Comparison of ENCODE assay signal across 8 cellular contexts in genomic region chr2:50746526-50746925, GRCh38.
DNase-seq lines count a peak whose midpoint lies in the region; ATAC-seq and TF ChIP-seq lines count a peak whose summit lies in the region.

No MANE protein-coding gene starts in this region.

- peak; percentile 78 for ATAC-seq in GM21390 (IDR thresholded peaks at IDR 0.05; ENCODE audit: unreplicated experiment)
- no peak for ATAC-seq in GM19035 (IDR thresholded peaks at IDR 0.05; ENCODE audit: unreplicated experiment)

- POLR2A ChIA-PET in activated CD4-positive, alpha-beta memory T cell treated with anti-CD3 and anti-CD28 coated beads for 36 hours (lab: Charles Lee): no interaction called here

- H3K4me1 Mint-ChIP-seq in activated CD4-positive, alpha-beta memory T cell treated with anti-CD3 and anti-CD28 coated beads for 36 hours (ENCODE audit: low read depth): no peaks in the 10 kb centered on the region

- DNase-seq in DMS53 treated with DMSO at 0.1 percent for 48 hours (lab: John Stamatoyannopoulos, UW; ENCODE audit: unreplicated experiment): peak; percentile 25
- peak; percentile 18 for DNase-seq in NCI-H1694 (lab: John Stamatoyannopoulos, UW)
- peak; percentile 42 for DNase-seq in epithelial cell of esophagus (ENCODE audit: low read depth)
- DNase-seq in NOMO-1 (lab: John Stamatoyannopoulos, UW; ENCODE audit: unreplicated experiment in 2 of 2): no peak
- no peak for DNase-seq in activated CD4-positive, alpha-beta memory T cell treated with anti-CD3 and anti-CD28 coated beads for 36 hours
- no peak for DNase-seq in dedifferentiated amniotic fluid mesenchymal stem cell (ENCODE audit: extremely low spot score)

- no peaks in the 10 kb centered on the region for H3K27me3 Mint-ChIP-seq in activated CD4-positive, alpha-beta memory T cell treated with anti-CD3 and anti-CD28 coated beads for 36 hours

- H3K9me3 Mint-ChIP-seq in activated CD4-positive, alpha-beta memory T cell treated with anti-CD3 and anti-CD28 coated beads for 36 hours: peaks cover 7% of the 10 kb centered on the region

- TF ChIP-seq CTCF in epithelial cell of esophagus (IDR thresholded peaks at IDR 0.05; ENCODE audit: insufficient read depth, low read depth, low read length, missing control alignments): peak; percentile 63

- H3K4me3 Mint-ChIP-seq in activated CD4-positive, alpha-beta memory T cell treated with anti-CD3 and anti-CD28 coated beads for 36 hours: no peak overlapping the region

- intact Hi-C loops in activated CD4-positive, alpha-beta memory T cell treated with anti-CD3 and anti-CD28 coated beads for 36 hours (cut with micrococcal nuclease): no loop called here

- no peak overlapping the region for H3K27ac Mint-ChIP-seq in activated CD4-positive, alpha-beta memory T cell treated with anti-CD3 and anti-CD28 coated beads for 36 hours

- H3K4me3 ChIP-seq in epithelial cell of esophagus (ENCODE audit: low read length): no peak overlapping the region

- CTCF ChIA-PET in activated CD4-positive, alpha-beta memory T cell treated with anti-CD3 and anti-CD28 coated beads for 36 hours (lab: Charles Lee): interaction anchor here (0.8 kb wide), 1 partner anchor 67 kb away, joined by 3 read pairs; no protein-coding TSS in a partner anchor

- H3K36me3 Mint-ChIP-seq in activated CD4-positive, alpha-beta memory T cell treated with anti-CD3 and anti-CD28 coated beads for 36 hours: no peaks in the 10 kb centered on the region

Comparison
In these comparisons a context has a peak if more than half of its experiments do, and no peak if none do; other contexts are left out.
1. DNase-seq: peak in DMS53 treated with DMSO at 0.1 percent for 48 hours (single experiment), NCI-H1694 (single experiment) and epithelial cell of esophagus (single experiment); none in NOMO-1 (0 of 2), activated CD4-positive, alpha-beta memory T cell treated with anti-CD3 and anti-CD28 coated beads for 36 hours (single experiment) and dedifferentiated amniotic fluid mesenchymal stem cell (single experiment).